Comparison of ENCODE assay signal across 8 cellular contexts in the genomic region with DNA sequence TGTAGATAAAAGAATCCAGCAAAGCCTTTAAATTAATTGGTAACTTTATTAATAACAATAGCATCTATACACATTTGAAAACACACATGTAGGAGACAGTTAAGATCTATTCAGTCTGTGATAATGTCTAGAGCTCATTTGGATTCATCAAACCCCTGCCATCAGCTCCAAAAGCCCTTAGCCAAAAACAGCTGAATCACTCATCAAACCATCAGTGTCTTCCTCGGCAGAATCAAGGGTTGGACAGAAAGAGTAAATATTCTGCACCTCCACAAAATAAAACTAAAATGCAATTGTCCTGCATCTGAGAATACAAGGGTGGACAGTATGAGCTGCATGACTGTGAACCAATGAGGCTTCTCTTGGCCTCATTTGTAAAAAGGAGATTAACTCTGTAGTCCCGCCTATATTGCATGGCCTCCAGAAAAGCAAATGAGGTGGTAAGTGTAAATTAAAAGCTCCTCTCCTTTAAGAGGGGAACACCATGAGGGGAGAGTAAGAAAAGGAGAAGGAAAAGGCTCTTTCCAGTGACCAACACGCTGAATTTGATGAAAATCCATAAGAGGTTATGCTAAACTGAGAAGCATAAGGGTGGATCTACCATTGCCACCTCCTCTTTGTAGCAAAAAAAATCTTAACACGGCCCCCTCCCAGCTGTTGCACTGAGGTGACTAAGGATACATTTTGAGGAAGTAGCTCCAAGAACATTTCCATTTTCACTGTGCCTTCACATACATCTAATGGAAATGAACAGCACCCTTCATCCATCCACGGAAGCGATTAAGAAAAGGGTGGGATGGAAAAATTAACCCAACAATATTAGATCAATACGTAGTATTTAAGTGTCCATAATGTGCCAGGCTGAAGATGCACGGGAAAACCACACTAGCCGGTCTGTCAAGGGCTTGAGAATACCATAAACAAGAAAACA. TPM values are rescaled to one million over a fixed set of nuclear protein-coding genes. Genes with fewer than 3 reads are reported as not detected.
DNase-seq lines count a peak whose midpoint lies in the region; ATAC-seq and TF ChIP-seq lines count a peak whose summit lies in the region.

No MANE protein-coding gene starts in this region.

- H3K4me1 ChIP-seq in Karpas-422 (ENCODE audit: low read length) = peaks cover 36% of the 10 kb centered on the region
- H3K4me1 ChIP-seq in parathyroid adenoma = peaks cover 2% of the 10 kb centered on the region

- H3K9me2 ChIP-seq in Karpas-422 (replicated peaks; ENCODE audit: insufficient read depth, low read length) = no peaks in the 10 kb centered on the region

- H3K36me3 ChIP-seq in Karpas-422 (ENCODE audit: insufficient read depth, low read length) (no peaks in the 10 kb centered on the region; the same call in 1 of the 2 replicates), parathyroid adenoma (ENCODE audit: control insufficient read depth, insufficient read depth, low read length) (no peaks in the 10 kb centered on the region)

- H3K4me2 ChIP-seq in Karpas-422 (ENCODE audit: low read depth, low read length, poor library complexity, severe bottlenecking) = peak overlapping the region; percentile 39
- H3K4me2 ChIP-seq in parathyroid adenoma (ENCODE audit: low read length) = peak overlapping the region; percentile 97

- H4K20me1 ChIP-seq in Karpas-422 (ENCODE audit: insufficient read depth, low read depth, low read length) = no peaks in the 10 kb centered on the region

- ATAC-seq in GM18858 (IDR thresholded peaks at IDR 0.05; ENCODE audit: unreplicated experiment) (no peak), GM18873 (IDR thresholded peaks at IDR 0.05; ENCODE audit: low FRiP score, unreplicated experiment) (no peak)

- no peaks in the 10 kb centered on the region for H3K79me2 ChIP-seq in Karpas-422 (ENCODE audit: low read length)
- peaks cover 2% of the 10 kb centered on the region for H3K79me2 ChIP-seq in parathyroid adenoma

- H3K27me3 ChIP-seq in Karpas-422 (ENCODE audit: low read length) (no peaks in the 10 kb centered on the region), parathyroid adenoma (ENCODE audit: control insufficient read depth, insufficient read depth, low read length) (no peaks in the 10 kb centered on the region)

- TF ChIP-seq CTCF in parathyroid adenoma (IDR thresholded peaks at IDR 0.05) = no peak

- H3K9ac ChIP-seq in Karpas-422 (ENCODE audit: low read length) = no peak overlapping the region
- H3K9ac ChIP-seq in parathyroid adenoma = no peak overlapping the region

- H3K9me3 ChIP-seq in Karpas-422 (ENCODE audit: low read length) (no peaks in the 10 kb centered on the region), parathyroid adenoma (ENCODE audit: control insufficient read depth, low read length) (no peaks in the 10 kb centered on the region)

- no peak overlapping the region for H3K27ac ChIP-seq in Karpas-422 (ENCODE audit: low read length)
- H3K27ac ChIP-seq in epithelial cell of prostate = peak overlapping the region; percentile 97
- H3K27ac ChIP-seq in parathyroid adenoma = peak overlapping the region; percentile 98

- H2AFZ ChIP-seq in Karpas-422 (ENCODE audit: low read length) (no peak overlapping the region; the same call in 1 of the 2 replicates), parathyroid adenoma (no peak overlapping the region)

- H3K4me3 ChIP-seq in Karpas-422 (ENCODE audit: low read length) (no peak overlapping the region; the same call in 1 of the 2 replicates), parathyroid adenoma (ENCODE audit: low read depth, low read length) (peak overlapping the region; percentile 93)

- DNase-seq in DMS79 (lab: John Stamatoyannopoulos, UW) (peak; percentile 64), Karpas-422 (peak; percentile 51), RKO (ENCODE audit: low spot score) (peak; percentile 78), epithelial cell of prostate (ENCODE audit: low read depth, low spot score) (no peak), SW480 (ENCODE audit: low spot score) (no peak)

RNA-seq across cellular contexts. Expression of a gene that starts 14.7 kb away (rescaled TPM):
- 0.47 and 1.2 TPM in 2 replicates for total RNA-seq in Karpas-422 (2014; rRNA removed; shearing (Covaris generic); ENCODE audit: low replicate concordance)

RNA-seq across cellular contexts. Expression of a gene that starts 32.9 kb away (rescaled TPM):
- not detected in 2 replicates for total RNA-seq in Karpas-422 (2014; rRNA removed; shearing (Covaris generic); ENCODE audit: low replicate concordance)

RNA-seq across cellular contexts. Expression of a gene that starts 42.9 kb away (rescaled TPM):
- 10.9 and 18.8 TPM in 2 replicates for total RNA-seq in Karpas-422 (2014; rRNA removed; shearing (Covaris generic); ENCODE audit: low replicate concordance)

RNA-seq across cellular contexts. Expression of a gene that starts 52.0 kb away (rescaled TPM):
- not detected in 2 replicates for total RNA-seq in Karpas-422 (2014; rRNA removed; shearing (Covaris generic); ENCODE audit: low replicate concordance)

Comparison
In these comparisons a context has a peak if more than half of its experiments do, and no peak if none do; other contexts are left out.
1. DNase-seq: peak in DMS79 (single experiment), Karpas-422 (single experiment) and RKO (single experiment); none in epithelial cell of prostate (single experiment) and SW480 (single experiment).